8 cellular contexts compared by ENCODE assay signal in the genomic region with DNA sequence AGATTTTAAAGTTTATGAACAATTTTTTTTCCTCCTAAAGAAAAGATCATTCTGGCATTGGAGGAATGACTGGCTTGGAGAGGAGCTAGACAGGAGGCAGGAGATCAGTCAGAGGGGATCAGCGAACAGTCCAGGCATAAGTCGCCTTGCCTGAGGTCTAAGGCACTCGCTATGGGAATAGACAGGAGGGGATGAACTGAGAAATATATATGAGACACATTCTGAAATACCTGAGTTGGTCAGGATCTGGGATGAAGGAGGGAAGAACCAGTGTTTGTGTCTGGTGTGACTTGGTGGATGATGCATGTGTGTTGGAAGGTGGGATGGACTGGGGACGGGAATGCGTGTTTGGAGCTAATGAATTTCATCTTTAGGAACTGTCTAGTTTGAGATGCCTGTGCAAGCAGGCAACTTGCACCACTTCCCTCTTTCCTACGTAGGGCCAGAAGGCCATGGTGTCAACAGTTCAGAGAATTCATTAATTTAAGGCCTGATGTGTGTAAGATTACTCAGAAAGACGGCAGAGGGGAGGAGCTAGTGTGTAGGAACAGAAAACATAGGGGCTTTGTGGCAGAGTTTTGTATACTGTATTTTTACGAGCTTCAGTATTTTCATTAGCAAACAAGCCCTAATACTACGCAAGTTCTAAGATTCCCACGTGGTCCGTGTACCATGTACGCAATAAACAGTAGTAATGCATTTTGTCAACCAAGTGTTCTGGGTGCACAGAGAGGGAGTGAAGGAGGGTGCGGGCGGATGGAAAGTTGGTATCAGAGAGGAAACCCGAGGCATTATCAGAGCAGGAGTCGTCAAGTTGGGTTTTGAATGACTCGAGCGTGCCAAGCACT. TPM values are rescaled to one million over a fixed set of nuclear protein-coding genes. Genes with fewer than 3 reads are reported as not detected.
DNase-seq lines count a peak whose midpoint lies in the region; FAIRE-seq and TF ChIP-seq lines count a peak whose summit lies in the region.

No MANE protein-coding gene starts in this region.

- no peaks in the 10 kb centered on the region for H3F3A ChIP-seq in neural cell (ENCODE audit: insufficient read depth, low read length, poor library complexity, severe bottlenecking)

- H3K4me2 ChIP-seq in BLaER1 treated with 17β-estradiol and CSF1 and Interleukin-3, amounts not matched to agents 10 nM and 100 nM = peak overlapping the region; percentile 61 to 94 (median 83)
- H3K4me2 ChIP-seq in KMS-11 (peak overlapping the region; percentile 89), neural cell (ENCODE audit: low read length) (peak overlapping the region; percentile 87)

- H2AFZ ChIP-seq in KMS-11 (ENCODE audit: low read depth) (peak overlapping the region; percentile 68), neural cell (ENCODE audit: low read depth, low read length) (peak overlapping the region; percentile 90)

- H3K4me1 Mint-ChIP-seq in activated CD4-positive, alpha-beta memory T cell treated with anti-CD3 and anti-CD28 coated beads for 36 hours (ENCODE audit: low read depth) = peaks cover 21% of the 10 kb centered on the region

- peak overlapping the region; percentile 87 for H3K4me3 Mint-ChIP-seq in activated CD4-positive, alpha-beta memory T cell treated with anti-CD3 and anti-CD28 coated beads for 36 hours

- H3K27ac ChIP-seq in BLaER1 treated with 17β-estradiol and CSF1 and Interleukin-3, amounts not matched to agents 10 nM and 100 nM = peak overlapping the region in 4 of 11 experiments; percentile 33 to 55 (median 50); a peak in 6 of 22 replicates
- H3K27ac ChIP-seq in KMS-11 = peak overlapping the region; percentile 48; the same call in 1 of the 2 replicates
- peak overlapping the region; percentile 81 to 92 for H3K27ac ChIP-seq in esophagus (ENCODE audit: low read depth in 2 of 2, low read length in 1 of 2)
- H3K27ac ChIP-seq in neural cell (ENCODE audit: low read length) = peak overlapping the region; percentile 79

- peak overlapping the region; percentile 50 to 77 (median 62) for H3K4me3 ChIP-seq in BLaER1 treated with 17β-estradiol and CSF1 and Interleukin-3, amounts not matched to agents 10 nM and 100 nM
- peak overlapping the region; percentile 35 for H3K4me3 ChIP-seq in KMS-11 (IDR thresholded peaks at IDR 0.05; ENCODE audit: insufficient read depth, low read depth, low read length)
- peak overlapping the region; percentile 60 to 94 for H3K4me3 ChIP-seq in esophagus (ENCODE audit: low read depth in 1 of 2, low read length in 2 of 2)
- peak overlapping the region; percentile 80 for H3K4me3 ChIP-seq in neural cell (ENCODE audit: low read length)

- peak overlapping the region; percentile 21 to 70 (median 58); a peak in 15 of 22 replicates for H3K9ac ChIP-seq in BLaER1 treated with 17β-estradiol and CSF1 and Interleukin-3, amounts not matched to agents 10 nM and 100 nM
- H3K9ac ChIP-seq in KMS-11 (peak overlapping the region; percentile 35; the same call in 1 of the 2 replicates), neural cell (ENCODE audit: low read length) (peak overlapping the region; percentile 86)

- no peaks in the 10 kb centered on the region for H3K27me3 Mint-ChIP-seq in activated CD4-positive, alpha-beta memory T cell treated with anti-CD3 and anti-CD28 coated beads for 36 hours

- H3K9me2 ChIP-seq in neural cell (ENCODE audit: insufficient read depth, low read length) = no peaks in the 10 kb centered on the region

- no peak for TF ChIP-seq CTCF in GM20000 (IDR thresholded peaks at IDR 0.05; ENCODE audit: extremely low read depth, missing control alignments)
- TF ChIP-seq CTCF in KMS-11 (conservative IDR thresholded peaks at IDR 0.05; ENCODE audit: low read depth, low read length) = no peak
- TF ChIP-seq CTCF in neural cell (IDR thresholded peaks at IDR 0.05; ENCODE audit: poor library complexity, severe bottlenecking) = no peak

- H3K79me2 ChIP-seq in KMS-11 (ENCODE audit: insufficient read depth, low read depth) = no peaks in the 10 kb centered on the region
- H3K79me2 ChIP-seq in neural cell (replicated peaks; ENCODE audit: insufficient read depth, low read length) = peaks cover 7% of the 10 kb centered on the region

- POLR2A ChIA-PET in activated CD4-positive, alpha-beta memory T cell treated with anti-CD3 and anti-CD28 coated beads for 36 hours (lab: Charles Lee) = interaction anchor here (0.6 to 1.6 kb wide), 4 partner anchors 22 to 522 kb away, joined by 3 to 4 read pairs (median 4); a partner anchor contains a TSS

- TF ChIP-seq RAD21 in neural cell (conservative IDR thresholded peaks at IDR 0.05) = no peak

- H3K36me3 ChIP-seq in BLaER1 treated with 17β-estradiol and CSF1 and Interleukin-3, amounts not matched to agents 10 nM and 100 nM = peaks cover 0 to 35% (median 3%) of the 10 kb centered on the region in 11 experiments; a peak in 8 of 22 replicates
- H3K36me3 ChIP-seq in KMS-11 (ENCODE audit: insufficient read depth) (no peaks in the 10 kb centered on the region), esophagus (ENCODE audit: control insufficient read depth in 2 of 2, insufficient read depth in 2 of 2, low read length in 1 of 2) (peaks cover 0 to 4% of the 10 kb centered on the region in 2 donors), neural cell (ENCODE audit: insufficient read depth, low read length) (peaks cover 5% of the 10 kb centered on the region)

- no peaks in the 10 kb centered on the region for H4K20me1 ChIP-seq in BLaER1 treated with 17β-estradiol and CSF1 and Interleukin-3, amounts not matched to agents 10 nM and 100 nM
- H4K20me1 ChIP-seq in KMS-11 (ENCODE audit: insufficient read depth) (no peaks in the 10 kb centered on the region), neural cell (ENCODE audit: insufficient read depth) (no peaks in the 10 kb centered on the region)

- H3K4me1 ChIP-seq in BLaER1 treated with 17β-estradiol and CSF1 and Interleukin-3, amounts not matched to agents 10 nM and 100 nM = peaks cover 4 to 40% (median 13%) of the 10 kb centered on the region in 10 experiments; a peak in 15 of 20 replicates
- H3K4me1 ChIP-seq in KMS-11 (ENCODE audit: low read depth, poor library complexity, severe bottlenecking) (peaks cover 23% of the 10 kb centered on the region), esophagus (ENCODE audit: control insufficient read depth in 2 of 2, insufficient read depth in 2 of 2, low read length in 1 of 2) (peaks cover 0 to 4% of the 10 kb centered on the region in 2 donors)

- intact Hi-C loops in activated CD4-positive, alpha-beta memory T cell treated with anti-CD3 and anti-CD28 coated beads for 36 hours (cut with micrococcal nuclease) = no loop called here

- no peaks in the 10 kb centered on the region for H3K9me3 ChIP-seq in BLaER1 treated with 17β-estradiol and CSF1 and Interleukin-3, amounts not matched to agents 10 nM and 100 nM (replicated peaks in 1 of 11)
- H3K9me3 ChIP-seq in esophagus (ENCODE audit: control insufficient read depth in 2 of 2, insufficient read depth in 1 of 2, low read depth in 1 of 2, low read length in 1 of 2) (no peaks in the 10 kb centered on the region), neural cell (ENCODE audit: low read length) (no peaks in the 10 kb centered on the region)

- peaks cover 0 to 39% (median 30%) of the 10 kb centered on the region in 11 experiments; a peak in 18 of 22 replicates for H3K27me3 ChIP-seq in BLaER1 treated with 17β-estradiol and CSF1 and Interleukin-3, amounts not matched to agents 10 nM and 100 nM
- H3K27me3 ChIP-seq in KMS-11 (ENCODE audit: insufficient read depth, low read depth) = no peaks in the 10 kb centered on the region
- no peaks in the 10 kb centered on the region for H3K27me3 ChIP-seq in esophagus (ENCODE audit: control insufficient read depth in 1 of 2, insufficient read depth in 2 of 2, low read length in 2 of 2)
- H3K27me3 ChIP-seq in neural cell (ENCODE audit: insufficient read depth, low read depth, low read length) = no peaks in the 10 kb centered on the region

- no peaks in the 10 kb centered on the region for H3K9me3 Mint-ChIP-seq in activated CD4-positive, alpha-beta memory T cell treated with anti-CD3 and anti-CD28 coated beads for 36 hours

- FAIRE-seq in urothelium cell line (lab: Jason Lieb, UNC) = peak; percentile 74

- DNase-seq in GM20000 (ENCODE audit: low spot score) (peak; percentile 39), urothelium cell line (ENCODE audit: low spot score) (no peak)
- DNase-seq in activated CD4-positive, alpha-beta memory T cell treated with anti-CD3 and anti-CD28 coated beads for 36 hours = peak; percentile 77
- DNase-seq in NK-92 treated with Interleukin-12 subunit alpha and Interleukin-12 subunit beta, amount 100 ng/mL, for 24 hours (lab: John Stamatoyannopoulos, UW) = no peak

- WGBS in esophagus, 2 donors = 19 to 20% methylated on average over 18 of the region's 18 CpGs

- CTCF ChIA-PET in activated CD4-positive, alpha-beta memory T cell treated with anti-CD3 and anti-CD28 coated beads for 36 hours (lab: Charles Lee) = interaction anchor here (1.2 to 1.5 kb wide), 2 partner anchors 20 to 164 kb away, joined by 3 to 5 read pairs; no protein-coding TSS in a partner anchor

- H3K27ac Mint-ChIP-seq in activated CD4-positive, alpha-beta memory T cell treated with anti-CD3 and anti-CD28 coated beads for 36 hours = peak overlapping the region; percentile 90

- TF ChIP-seq EP300 in neural cell (conservative IDR thresholded peaks at IDR 0.05; ENCODE audit: poor library complexity, severe bottlenecking) = no peak

- H3K36me3 Mint-ChIP-seq in activated CD4-positive, alpha-beta memory T cell treated with anti-CD3 and anti-CD28 coated beads for 36 hours = peaks cover 16% of the 10 kb centered on the region

TF ChIP-seq in neural cell, 6 proteins besides CTCF, POLR2A, EP300 and RAD21:
- TF ChIP-seq MXI1 (conservative IDR thresholded peaks at IDR 0.05; ENCODE audit: poor library complexity, severe bottlenecking) (peak; percentile 79), POLR2AphosphoS5 (IDR thresholded peaks at IDR 0.05) (no peak)

RNA-seq across cellular contexts. Expression of a gene that starts 0.8 kb away (rescaled TPM):
- 10 to 100 TPM; 28.2 to 29.3 TPM for total RNA-seq in activated CD4-positive, alpha-beta memory T cell treated with anti-CD3 and anti-CD28 coated beads for 36 hours
- 1 to 10 TPM; 4.2 to 5.9 TPM for polyA plus RNA-seq in esophagus
- 24.8 and 26.9 TPM in 2 replicates for polyA plus RNA-seq in neural cell
- polyA minus RNA-seq in neural cell = 40.2 and 46.3 TPM in 2 replicates

Comparison
In these comparisons a context has a peak if more than half of its experiments do, and no peak if none do; other contexts are left out.
1. H3K9ac ChIP-seq: peak in every context shown above with its lines; median percentile 86 in neural cell; 58 in BLaER1 treated with 17β-estradiol and CSF1 and Interleukin-3, amounts not matched to agents 10 nM and 100 nM; 35 in KMS-11.
2. DNase-seq: peak in GM20000 (single experiment) and activated CD4-positive, alpha-beta memory T cell treated with anti-CD3 and anti-CD28 coated beads for 36 hours (single experiment); none in urothelium cell line (single experiment) and NK-92 treated with Interleukin-12 subunit alpha and Interleukin-12 subunit beta, amount 100 ng/mL, for 24 hours (single experiment).
3. Peak in every context shown above with its lines, with median percentiles within 50 percentile points of each other: H3K4me2 ChIP-seq and H3K4me3 ChIP-seq.